19 cellular contexts compared by ENCODE assay signal in genomic region chr4:185139736-185140135, GRCh38.
"Had no signal": no experiment of that assay in that cellular context is flagged by ENCODE, and none has a peak within 500 bp of the region (broad histone marks: within the 10 kb centered on the region; RNA-seq: fewer than 3 reads in every experiment).

No MANE protein-coding gene starts in this region.

- ATAC-seq: activated CD4-positive, CD25-positive, alpha-beta regulatory T cell treated with anti-CD3 and anti-CD28 coated beads, Interleukin-2, amount 50 U/mL, for 24 hours; activated CD8-positive, alpha-beta memory T cell treated with anti-CD3 and anti-CD28 coated beads, Interleukin-2, amount 10 ng/mL, durations not matched to agents 7 days and 5 days; activated CD8-positive, alpha-beta T cell treated with anti-CD3 and anti-CD28 coated beads for 36 hours; lower lobe of right lung; naive thymus-derived CD8-positive, alpha-beta T cell; stimulated activated naive CD8-positive, alpha-beta T cell treated with anti-CD3 and anti-CD28 coated beads, Interleukin-15, amount 100 ng/mL, for 72 hours had no signal

- DNase-seq: activated CD4-positive, alpha-beta T cell treated with anti-CD3 and anti-CD28 coated beads, Interleukin-2, amount 10 ng/mL, durations not matched to agents 24 days and 14 days; activated CD8-positive, alpha-beta memory T cell treated with anti-CD3 and anti-CD28 coated beads, Interleukin-2, amount 10 ng/mL, durations not matched to agents 7 days and 5 days; activated CD8-positive, alpha-beta T cell treated with anti-CD3 and anti-CD28 coated beads for 36 hours; activated effector memory CD4-positive, alpha-beta T cell treated with anti-CD3 and anti-CD28 coated beads, Interleukin-2, amount 50 U/mL, for 16 hours; activated naive CD4-positive, alpha-beta T cell treated with anti-CD3 and anti-CD28 coated beads, Interleukin-2, amount 10 ng/mL, durations not matched to agents 7 days and 5 days; activated T-cell treated with anti-CD3 and anti-CD28 coated beads for 4 hours; amygdala; effector CD4-positive, alpha-beta T cell; erythroblast; lower lobe of right lung; naive thymus-derived CD8-positive, alpha-beta T cell; retina; stimulated activated CD4-positive, alpha-beta T cell treated with anti-CD3 and anti-CD28 coated beads, Interleukin-1b, Interleukin-23, amount 100 ng/mL, for 48 hours; stimulated activated naive CD8-positive, alpha-beta T cell treated with anti-CD3 and anti-CD28 coated beads, Interleukin-15, amount 100 ng/mL, for 72 hours; tibial artery had no signal

- H3K27me3 ChIP-seq: cardiac muscle cell, tibial artery had no signal

- H3K9ac ChIP-seq: neural progenitor cell had no signal

- H3K36me3 ChIP-seq: cardiac muscle cell, lower lobe of right lung, neural progenitor cell, tibial artery had no signal

- H3K4me3 ChIP-seq: cardiac muscle cell, lower lobe of right lung, neural progenitor cell, tibial artery had no signal

- H2AFZ ChIP-seq: neural progenitor cell had no signal

- H3K27ac ChIP-seq: cardiac muscle cell, lower lobe of right lung, neural progenitor cell, tibial artery, VCaP had no signal

- H3K9me3 ChIP-seq: lower lobe of right lung, tibial artery had no signal

- H3K4me2 ChIP-seq: neural progenitor cell had no signal
